ENCODE assay signal across 25 cellular contexts in the genomic region with DNA sequence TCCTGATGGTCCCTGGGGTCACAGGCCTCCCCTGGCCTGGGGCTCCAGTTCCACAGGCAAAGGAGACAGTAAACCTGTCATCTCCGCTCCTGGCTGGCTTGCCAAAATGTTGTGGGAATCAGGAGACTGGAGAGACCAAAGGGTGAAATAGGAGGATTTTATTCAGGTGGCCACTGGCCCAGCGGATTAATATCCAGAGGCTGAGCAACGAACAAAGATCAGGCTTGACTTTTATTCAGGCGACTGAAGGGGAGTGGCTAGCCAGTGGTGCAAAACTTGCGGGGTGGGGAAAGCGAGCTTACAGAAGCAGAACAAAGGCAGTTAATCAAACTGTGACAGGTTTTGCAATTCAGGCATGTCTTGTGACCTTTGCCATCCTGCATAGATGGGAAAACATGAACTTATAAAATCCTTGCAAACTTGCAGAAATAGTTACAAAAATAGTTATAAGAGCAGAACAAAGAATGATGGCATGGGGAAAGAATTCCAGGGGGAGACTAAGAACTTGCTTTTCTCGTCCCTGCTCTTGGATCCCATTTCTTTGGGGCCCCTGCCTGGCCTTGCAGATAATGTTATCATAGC. TPM values are rescaled to one million over a fixed set of nuclear protein-coding genes. Genes with fewer than 3 reads are reported as not detected.
DNase-seq lines count a peak whose midpoint lies in the region; ATAC-seq, FAIRE-seq and TF ChIP-seq lines count a peak whose summit lies in the region.
"Had no signal": no experiment of that assay in that cellular context is flagged by ENCODE, and none has a peak within 500 bp of the region (broad histone marks: within the 10 kb centered on the region; RNA-seq: fewer than 3 reads in every experiment).

No MANE protein-coding gene starts in this region.

- H2BK5ac ChIP-seq in H1 (ENCODE audit: low read depth, low read length): no peak overlapping the region
- H2BK5ac ChIP-seq in mesenchymal stem cell (ENCODE audit: low read depth, low read length, poor library complexity, severe bottlenecking): no peak overlapping the region

- H4K5ac ChIP-seq in H1 (ENCODE audit: insufficient read length, low read depth, low read length): no peak overlapping the region

- H3K27me3 ChIP-seq in H1 (replicated peaks in 1 of 4; ENCODE audit: control insufficient read depth in 3 of 4, extremely low read depth in 1 of 4, insufficient read depth in 3 of 4, low read length in 3 of 4): no peaks in the 10 kb centered on the region
- no peaks in the 10 kb centered on the region for H3K27me3 ChIP-seq in mesenchymal stem cell (ENCODE audit: control insufficient read depth in 1 of 2, insufficient read depth in 1 of 2, low read length in 2 of 2)
- H3K27me3 ChIP-seq: dorsolateral prefrontal cortex, tibial artery had no signal

- H2AFZ ChIP-seq in H1 (ENCODE audit: low read length) (no peak overlapping the region), mesenchymal stem cell (ENCODE audit: low read depth, low read length) (no peak overlapping the region)

- H2AK5ac ChIP-seq in H1 (ENCODE audit: low read depth, low read length) (no peak overlapping the region), mesenchymal stem cell (ENCODE audit: low read length, severe bottlenecking) (no peak overlapping the region)

- H4K20me1 ChIP-seq in H1 (replicated peaks in 1 of 2; ENCODE audit: control insufficient read depth in 1 of 2, insufficient read depth in 2 of 2, low read length in 2 of 2): no peaks in the 10 kb centered on the region

- no peak overlapping the region for H3K14ac ChIP-seq in H1 (ENCODE audit: insufficient read length)
- no peak overlapping the region for H3K14ac ChIP-seq in mesenchymal stem cell (ENCODE audit: low read length in 2 of 2)

- no peak overlapping the region for H3K9ac ChIP-seq in H1 (replicated peaks in 1 of 4; ENCODE audit: extremely low read depth in 1 of 4, low read depth in 3 of 4, low read length in 3 of 4)
- H3K9ac ChIP-seq in mesenchymal stem cell (ENCODE audit: low read length): no peak overlapping the region

- POLR2A ChIA-PET in A549 (lab: Yijun Ruan, JAX): no interaction called here
- POLR2A ChIA-PET in HEK293 (lab: Yijun Ruan, JAX): no interaction called here
- POLR2A ChIA-PET in H1 (lab: Charles Lee; ENCODE audit: partially characterized antibody): no interaction called here

- H3K18ac ChIP-seq in H1 (ENCODE audit: extremely low read depth, low read length) (no peak overlapping the region), mesenchymal stem cell (ENCODE audit: low read depth in 1 of 2, low read length in 2 of 2) (no peak overlapping the region)

- TF ChIP-seq POLR2A in A549 (IDR thresholded peaks at IDR 0.05; ENCODE audit: low read length) (no peak), H1 (IDR thresholded peaks at IDR 0.05; ENCODE audit: control extremely low read depth in 1 of 2, low read depth in 2 of 2, low read length in 2 of 2) (no peak)

- H3K79me1 ChIP-seq in H1 (ENCODE audit: low read depth, low read length) (no peaks in the 10 kb centered on the region), mesenchymal stem cell (replicated peaks; ENCODE audit: low read length, poor library complexity, severe bottlenecking) (no peaks in the 10 kb centered on the region)

- TF ChIP-seq EP300 in A549 (IDR thresholded peaks at IDR 0.05) (no peak), H1 (IDR thresholded peaks at IDR 0.05; ENCODE audit: borderline replicate concordance in 1 of 2, low read depth in 2 of 2, low read length in 2 of 2) (peak in 1 of 2 experiments; percentile 80; a peak in 1 of 3 replicates)

- CTCF ChIA-PET in A549 (lab: Yijun Ruan, JAX): interaction anchor here (1.2 to 1.9 kb wide), 2 partner anchors 14 to 65 kb away, joined by 3 to 6 read pairs; no protein-coding TSS in a partner anchor
- CTCF ChIA-PET in HEK293 (lab: Yijun Ruan, JAX): no interaction called here
- CTCF ChIA-PET in H1 (lab: Charles Lee; ENCODE audit: partially characterized antibody): interaction anchor here (0.6 kb wide), 1 partner anchor 111 kb away, joined by 3 read pairs; no protein-coding TSS in a partner anchor

- H3K4me1 ChIP-seq in A549 (no peaks in the 10 kb centered on the region), HEK293 (ENCODE audit: control insufficient read depth, insufficient read depth, low read length) (no peaks in the 10 kb centered on the region), H1 (replicated peaks in 1 of 4; ENCODE audit: control insufficient read depth in 3 of 4, insufficient read depth in 4 of 4, low read length in 3 of 4) (peaks cover 0 to 3% (median 0%) of the 10 kb centered on the region in 4 experiments; a peak in 1 of 7 replicates), mesenchymal stem cell (ENCODE audit: control insufficient read depth, insufficient read depth, low read depth, low read length) (no peaks in the 10 kb centered on the region)
- H3K4me1 ChIP-seq: psoas muscle had no signal

- peaks cover 47% of the 10 kb centered on the region for H3K9me3 ChIP-seq in A549
- no peaks in the 10 kb centered on the region for H3K9me3 ChIP-seq in HEK293 (ENCODE audit: control insufficient read depth, insufficient read depth, low read depth, low read length)
- H3K9me3 ChIP-seq in H1 (ENCODE audit: insufficient read depth in 2 of 2, low read depth in 1 of 2, low read length in 1 of 2): peaks cover 54 to 60% of the 10 kb centered on the region in 2 experiments
- H3K9me3 ChIP-seq in mesenchymal stem cell (ENCODE audit: control insufficient read depth, low read length): peaks cover 33% of the 10 kb centered on the region

- H3K27ac ChIP-seq in A549: no peak overlapping the region
- no peak overlapping the region for H3K27ac ChIP-seq in HEK293 (ENCODE audit: extremely low read depth, low read depth, low read length)
- H3K27ac ChIP-seq in H1 (ENCODE audit: low read depth, low read length): no peak overlapping the region
- H3K27ac ChIP-seq in mesenchymal stem cell (ENCODE audit: low read length, poor library complexity, severe bottlenecking): no peak overlapping the region
- H3K27ac ChIP-seq: dorsolateral prefrontal cortex, psoas muscle, tibial artery had no signal

- ATAC-seq in A549: no peak
- ATAC-seq: activated CD4-positive, CD25-positive, alpha-beta regulatory T cell treated with anti-CD3 and anti-CD28 coated beads, Interleukin-2, amount 50 U/mL, for 24 hours; stimulated activated naive CD8-positive, alpha-beta T cell treated with anti-CD3 and anti-CD28 coated beads, Interleukin-15, amount 100 ng/mL, for 72 hours had no signal

- WGBS in A549 (ENCODE audit: missing lambda C conversion rate): 30% methylated on average over 7 of the region's 7 CpGs
- WGBS in H1 (ENCODE audit: extremely low coverage in 1 of 2, insufficient coverage in 1 of 2, insufficient read length in 1 of 2, insufficient replicate concordance in 2 of 2, low coverage in 1 of 2, low lambda C conversion rate in 2 of 2, missing lambda C conversion rate in 1 of 2), 2 experiments: 85% methylated on average over 7 of the region's 7 CpGs; no CpG with 5 or more reads in 1 of the 2 experiments
- WGBS in mesenchymal stem cell: 85% methylated on average over 7 of the region's 7 CpGs

- no peaks in the 10 kb centered on the region for H3K79me2 ChIP-seq in H1 (ENCODE audit: control insufficient read depth in 1 of 2, insufficient read depth in 2 of 2, low read length in 2 of 2)

- no peak overlapping the region for H4K8ac ChIP-seq in H1 (ENCODE audit: extremely low read depth, insufficient read depth, low read length)
- no peak overlapping the region for H4K8ac ChIP-seq in mesenchymal stem cell (ENCODE audit: low read length)

- TF ChIP-seq CTCF in A549 (IDR thresholded peaks at IDR 0.05): no peak
- no peak for TF ChIP-seq CTCF in HEK293 (tag by site-specific recombination; IDR thresholded peaks at IDR 0.05)
- no peak for TF ChIP-seq CTCF in H1 (IDR thresholded peaks at IDR 0.05; ENCODE audit: control extremely low read depth in 1 of 3, insufficient read depth in 1 of 3, low read depth in 1 of 3, low read length in 3 of 3)

- H2BK20ac ChIP-seq in H1 (ENCODE audit: low read length): no peak overlapping the region

- no peak overlapping the region for H2BK120ac ChIP-seq in H1 (replicated peaks; ENCODE audit: low read depth, low read length)
- H2BK120ac ChIP-seq in mesenchymal stem cell (ENCODE audit: low read depth, low read length): no peak overlapping the region

- H3K4me2 ChIP-seq in A549 (no peak overlapping the region), H1 (ENCODE audit: insufficient read depth in 1 of 2, low read depth in 2 of 2, low read length in 2 of 2) (no peak overlapping the region), mesenchymal stem cell (ENCODE audit: low read length, poor library complexity, severe bottlenecking) (no peak overlapping the region)

- H2BK12ac ChIP-seq in H1 (ENCODE audit: low read depth, low read length): no peak overlapping the region
- no peak overlapping the region for H2BK12ac ChIP-seq in mesenchymal stem cell (ENCODE audit: low read length in 2 of 2)

- H3K4ac ChIP-seq in H1 (replicated peaks; ENCODE audit: insufficient read length, low read depth, low read length) (no peak overlapping the region), mesenchymal stem cell (ENCODE audit: low read depth in 1 of 2, low read length in 2 of 2) (no peak overlapping the region)

- H3K36me3 ChIP-seq in HEK293 (ENCODE audit: control insufficient read depth in 2 of 2, insufficient read depth in 1 of 2, low read length in 2 of 2) (peaks cover 0 to 22% of the 10 kb centered on the region in 2 experiments; a peak in 1 of 3 replicates), H1 (ENCODE audit: control insufficient read depth in 2 of 4, insufficient read depth in 4 of 4, low read length in 3 of 4) (no peaks in the 10 kb centered on the region; a peak in 1 of 8 replicates), mesenchymal stem cell (ENCODE audit: control insufficient read depth in 1 of 2, insufficient read depth in 2 of 2, low read depth in 1 of 2, low read length in 2 of 2) (no peaks in the 10 kb centered on the region)
- H3K36me3 ChIP-seq: tibial artery had no signal

- H4K91ac ChIP-seq in H1 (replicated peaks; ENCODE audit: insufficient read length, low read length): no peak overlapping the region
- H4K91ac ChIP-seq in mesenchymal stem cell (ENCODE audit: low read length): no peak overlapping the region

- DNase-seq in A549 (ENCODE audit: low read depth in 1 of 2, low spot score in 1 of 2) (peak in 1 of 2 experiments; percentile 38), NOMO-1 treated with DMSO at 0.1 percent for 48 hours (lab: John Stamatoyannopoulos, UW; ENCODE audit: unreplicated experiment) (peak; percentile 50), H1 (ENCODE audit: low read depth in 1 of 2, low spot score in 2 of 2) (peak in 1 of 2 experiments; percentile 54), AG20443 (ENCODE audit: low spot score) (no peak), GM19240 (ENCODE audit: insufficient read length, low spot score) (no peak), mesenchymal stem cell (no peak), inferior parietal cortex (ENCODE audit: extremely low spot score) (no peak)
- DNase-seq: activated CD4-positive, alpha-beta memory T cell treated with anti-CD3 and anti-CD28 coated beads, Interleukin-2, amount 10 ng/mL, durations not matched to agents 7 days and 5 days; activated naive CD8-positive, alpha-beta T cell treated with anti-CD3 and anti-CD28 coated beads, Interleukin-2, amount 10 ng/mL, durations not matched to agents 7 days and 5 days; dorsolateral prefrontal cortex; GOT3; Karpas-422; kidney glomerular epithelial cell; mammary epithelial cell; NCI-H1105 treated with DMSO at 0.1 percent for 48 hours; NCI-H2171; NCI-H69; psoas muscle; stimulated activated naive CD8-positive, alpha-beta T cell treated with anti-CD3 and anti-CD28 coated beads, Interleukin-15, amount 100 ng/mL, for 72 hours; tibial artery had no signal

- FAIRE-seq in A549 (lab: Jason Lieb, UNC) (no peak), H1 (lab: Jason Lieb, UNC) (no peak)
- FAIRE-seq: G401.6, GM18507, HTR-8/SVneo had no signal

- H3K23ac ChIP-seq in H1 (ENCODE audit: insufficient read length) (no peak overlapping the region), mesenchymal stem cell (ENCODE audit: low read length in 2 of 2) (no peak overlapping the region)

- H3K23me2 ChIP-seq in H1 (ENCODE audit: low read depth, low read length): no peaks in the 10 kb centered on the region

- H2BK15ac ChIP-seq in H1 (ENCODE audit: low read length) (no peak overlapping the region), mesenchymal stem cell (ENCODE audit: low read depth, poor library complexity, severe bottlenecking) (no peak overlapping the region)

- TF ChIP-seq RAD21 in A549 (conservative IDR thresholded peaks at IDR 0.05 in 1 of 2, IDR thresholded peaks at IDR 0.05 in 1 of 2): no peak
- TF ChIP-seq RAD21 in H1 (IDR thresholded peaks at IDR 0.05 in 1 of 2, conservative IDR thresholded peaks at IDR 0.05 in 1 of 2; ENCODE audit: low read depth in 2 of 2, low read length in 2 of 2): no peak

- H3K56ac ChIP-seq in H1 (replicated peaks; ENCODE audit: insufficient read length, low read depth, low read length): no peak overlapping the region

- H3K4me3 ChIP-seq in A549 (no peak overlapping the region), HEK293 (ENCODE audit: low read depth, low read length) (no peak overlapping the region), H1 (ENCODE audit: extremely low read depth in 1 of 4, insufficient read depth in 2 of 4, low read depth in 3 of 4, low read length in 4 of 4) (no peak overlapping the region), mesenchymal stem cell (ENCODE audit: insufficient read depth in 1 of 2, low read depth in 1 of 2, low read length in 2 of 2) (no peak overlapping the region)
- H3K4me3 ChIP-seq: dorsolateral prefrontal cortex, psoas muscle, tibial artery had no signal

RNA-seq across cellular contexts. Expression of a gene that starts 19.8 kb away (rescaled TPM):
- polyA plus RNA-seq in A549 (2011; rRNA removed): 24.1 and 26.1 TPM in 2 replicates
- 38.6 and 41.5 TPM in 2 replicates for polyA plus RNA-seq in A549 (2012; cell fraction: cytosol; rRNA removed)
- polyA plus RNA-seq in A549 (2012; cell fraction: nucleus; rRNA removed): 74.8 and 78.0 TPM in 2 replicates
- polyA plus RNA-seq in A549 (2017; fragmentation: RNase III; extraction: RNeasy Plus Mini Kit Qiagen cat#74134 plus additional on column Dnase treatment): 28.3 to 29.2 TPM (median 28.7 TPM) in 3 replicates
- polyA minus RNA-seq in A549 (2011; rRNA and poly(A)+ RNA removed): 41.7 and 45.2 TPM in 2 replicates
- total RNA-seq in H1 (2021; fragmentation: NEBNext Ultra II Directional; extraction: Animal tissue kit (Norgen Biotek cat#: 25700)): 28.9 and 32.8 TPM in 2 replicates
- polyA plus RNA-seq in H1 (2011; rRNA removed): 27.5 and 35.1 TPM in 2 replicates
- polyA plus RNA-seq in H1 (2011; cell fraction: cytosol; rRNA removed): 33.2 TPM
- polyA plus RNA-seq in H1 (2011; cell fraction: nucleus; rRNA removed): 74.1 TPM
- 17.7 to 25.6 TPM (median 24.2 TPM) in 4 replicates for polyA plus RNA-seq in H1 (2012, experiment 1 of 2)
- 11.8 TPM for polyA plus RNA-seq in H1 (2012, experiment 2 of 2)
- polyA plus RNA-seq in H1 (2013, experiment 1 of 2): 16.7 TPM
- polyA plus RNA-seq in H1 (2013, experiment 2 of 2): 17.5 TPM
- polyA minus RNA-seq in H1 (2011; rRNA and poly(A)+ RNA removed): 36.4 and 37.2 TPM in 2 replicates
- 21.8 TPM for polyA minus RNA-seq in H1 (2011; cell fraction: cytosol; rRNA and poly(A)+ RNA removed)
- polyA minus RNA-seq in H1 (2011; cell fraction: nucleus; rRNA and poly(A)+ RNA removed): 78.1 TPM
- polyA plus RNA-seq in mesenchymal stem cell (2013, experiment 1 of 2): 25.3 TPM
- 26.9 TPM for polyA plus RNA-seq in mesenchymal stem cell (2013, experiment 2 of 2)
